25 cellular contexts compared by ENCODE assay signal in the genomic region with DNA sequence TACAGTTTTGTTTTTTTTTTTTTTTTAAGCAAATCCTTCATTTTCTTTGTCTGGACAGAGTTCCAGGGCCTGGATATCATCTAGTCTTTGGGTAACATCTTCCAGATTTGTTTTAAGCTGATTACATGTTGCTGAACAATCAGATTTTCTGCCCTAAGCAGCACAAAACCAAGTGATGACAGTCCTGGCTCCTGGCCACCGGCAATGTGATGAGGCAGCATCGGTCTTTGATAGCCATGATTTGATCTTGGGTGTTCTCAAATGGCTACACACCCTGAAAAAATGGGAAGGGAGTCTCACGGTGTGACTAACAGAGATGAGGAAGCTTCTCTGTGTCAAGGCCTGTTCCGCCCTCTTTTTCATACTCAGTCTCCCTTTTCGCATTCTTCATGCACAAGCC.
DNase-seq lines count a peak whose midpoint lies in the region; FAIRE-seq and TF ChIP-seq lines count a peak whose summit lies in the region.
"Had no signal": no experiment of that assay in that cellular context is flagged by ENCODE, and none has a peak within 500 bp of the region (broad histone marks: within the 10 kb centered on the region; RNA-seq: fewer than 3 reads in every experiment).

No MANE protein-coding gene starts in this region.

- H3K27me3 ChIP-seq in GM23248 (replicated peaks; ENCODE audit: insufficient read depth) (no peaks in the 10 kb centered on the region), bronchial epithelial cell (ENCODE audit: control insufficient read depth, insufficient read depth, low read length) (no peaks in the 10 kb centered on the region), BE2C (no peaks in the 10 kb centered on the region)
- H3K27me3 ChIP-seq: cardiac muscle cell, gastroesophageal sphincter, transverse colon had no signal

- H3F3A ChIP-seq in GM23248 (ENCODE audit: insufficient read depth): no peaks in the 10 kb centered on the region; the same call in 1 of the 2 replicates

- H3K9ac ChIP-seq in GM23248: no peak overlapping the region

- H3K27me3 Mint-ChIP-seq in mesothelial cell of epicardium (ENCODE audit: low read depth): no peaks in the 10 kb centered on the region

- H3K4me1 Mint-ChIP-seq in mesothelial cell of epicardium: peaks cover 22% of the 10 kb centered on the region
- H3K4me1 Mint-ChIP-seq: CD8-positive, alpha-beta memory T cell; T-cell had no signal

- peak overlapping the region; percentile 7; the same call in 1 of the 2 replicates for H2AFZ ChIP-seq in GM23248

- H3K4me1 ChIP-seq in GM23248 (ENCODE audit: insufficient read depth) (peaks cover 12% of the 10 kb centered on the region), BE2C (no peaks in the 10 kb centered on the region)
- H3K4me1 ChIP-seq: gastroesophageal sphincter, transverse colon had no signal

- no peaks in the 10 kb centered on the region for H3K9me2 ChIP-seq in GM23248 (ENCODE audit: insufficient read depth)

- no peaks in the 10 kb centered on the region for H3K79me2 ChIP-seq in GM23248 (ENCODE audit: insufficient read depth)

- peaks cover 2% of the 10 kb centered on the region for H3K36me3 Mint-ChIP-seq in mesothelial cell of epicardium
- H3K36me3 Mint-ChIP-seq: CD8-positive, alpha-beta memory T cell; natural killer cell treated with Interleukin-12 subunit alpha and Interleukin-12 subunit beta and Interleukin-15 and Interleukin-18, amount 100 ng/mL, for 72 hours; T-cell had no signal

- no peaks in the 10 kb centered on the region for H3K36me3 ChIP-seq in GM23248 (ENCODE audit: low read depth)
- no peaks in the 10 kb centered on the region for H3K36me3 ChIP-seq in bronchial epithelial cell (ENCODE audit: control insufficient read depth, insufficient read depth, low read length)
- H3K36me3 ChIP-seq in BE2C: no peaks in the 10 kb centered on the region
- H3K36me3 ChIP-seq: cardiac muscle cell, gastroesophageal sphincter, transverse colon, WERI-Rb-1 had no signal

- peak overlapping the region; percentile 48 for H3K27ac Mint-ChIP-seq in mesothelial cell of epicardium
- H3K27ac Mint-ChIP-seq: CD8-positive, alpha-beta memory T cell; natural killer cell treated with Interleukin-12 subunit alpha and Interleukin-12 subunit beta and Interleukin-15 and Interleukin-18, amount 100 ng/mL, for 72 hours; T-cell had no signal

- H3K9me3 ChIP-seq in GM23248 (ENCODE audit: low read depth) (no peaks in the 10 kb centered on the region), BE2C (no peaks in the 10 kb centered on the region)
- H3K9me3 ChIP-seq: gastroesophageal sphincter, transverse colon had no signal

- H3K4me3 ChIP-seq in AG10803 (ENCODE audit: low read length) (no peak overlapping the region), GM23248 (no peak overlapping the region), bronchial epithelial cell (ENCODE audit: low read depth, low read length) (no peak overlapping the region), BE2C (ENCODE audit: low read depth, low read length) (no peak overlapping the region)
- H3K4me3 ChIP-seq: cardiac muscle cell, gastroesophageal sphincter, skin epidermis, transverse colon had no signal

- no peaks in the 10 kb centered on the region for H4K20me1 ChIP-seq in GM23248 (ENCODE audit: insufficient read depth)

- H3K27ac ChIP-seq in GM23248: no peak overlapping the region
- H3K27ac ChIP-seq: cardiac muscle cell, gastroesophageal sphincter, skin epidermis, transverse colon, WERI-Rb-1 had no signal

- TF ChIP-seq CTCF in AG10803 (conservative IDR thresholded peaks at IDR 0.05; ENCODE audit: low read length) (no peak), bronchial epithelial cell (IDR thresholded peaks at IDR 0.05; ENCODE audit: insufficient read depth, low read length, severe bottlenecking) (no peak), mesothelial cell of epicardium (IDR thresholded peaks at IDR 0.05; ENCODE audit: unreplicated experiment) (no peak), BE2C (IDR thresholded peaks at IDR 0.05; ENCODE audit: low read depth, low read length) (no peak)

- FAIRE-seq in bronchial epithelial cell (lab: Jason Lieb, UNC): no peak
- FAIRE-seq: endothelial cell of umbilical vein had no signal

- no peak overlapping the region for H3K4me2 ChIP-seq in GM23248 (ENCODE audit: unreplicated experiment)

- no peak overlapping the region for H3K4me3 Mint-ChIP-seq in mesothelial cell of epicardium
- H3K4me3 Mint-ChIP-seq: CD8-positive, alpha-beta memory T cell; natural killer cell treated with Interleukin-12 subunit alpha and Interleukin-12 subunit beta and Interleukin-15 and Interleukin-18, amount 100 ng/mL, for 72 hours; T-cell had no signal

- WGBS in GM23248 (ENCODE audit: low coverage in 1 of 2, low lambda C conversion rate in 2 of 2, missing lambda C conversion rate in 2 of 2), 2 experiments: 29 to 32% methylated on average over 5 of the region's 5 CpGs

- in situ Hi-C loops in GM23248 (cut with MboI): no loop called here

- DNase-seq in AG10803 (ENCODE audit: low read depth): peak; percentile 17
- DNase-seq in GM23248: peak; percentile 72
- DNase-seq in bronchial epithelial cell (ENCODE audit: low read depth): peak; percentile 2
- no peak for DNase-seq in mesothelial cell of epicardium (ENCODE audit: low spot score in 2 of 2, unreplicated experiment in 2 of 2)
- no peak for DNase-seq in activated effector memory CD4-positive, alpha-beta T cell treated with anti-CD3 and anti-CD28 coated beads, Interleukin-2, amount 50 U/mL, for 16 hours
- no peak for DNase-seq in COLO829 (ENCODE audit: low spot score)
- no peak for DNase-seq in BE2C
- no peak for DNase-seq in RKO (ENCODE audit: low spot score)
- DNase-seq: activated CD4-positive, alpha-beta T cell treated with anti-CD3 and anti-CD28 coated beads, Interleukin-2, amount 50 U/mL, for 1 hour; activated CD8-positive, alpha-beta memory T cell treated with anti-CD3 and anti-CD28 coated beads, Interleukin-2, amount 50 U/mL, for 4 hours; activated gamma-delta T cell; CD8-positive, alpha-beta memory T cell; DMS79; NCI-H1105 treated with DMSO at 0.1 percent for 48 hours; NCI-H526; SHP77; stimulated activated naive CD4-positive, alpha-beta T cell treated with Interleukin-2 at 50 U/mL for 16 hours; T-cell; transverse colon; WERI-Rb-1 had no signal

- peaks cover 7% of the 10 kb centered on the region for H3K9me3 Mint-ChIP-seq in mesothelial cell of epicardium
- H3K9me3 Mint-ChIP-seq: CD8-positive, alpha-beta memory T cell; natural killer cell treated with Interleukin-12 subunit alpha and Interleukin-12 subunit beta and Interleukin-15 and Interleukin-18, amount 100 ng/mL, for 72 hours had no signal

Comparison
In these comparisons a context has a peak if more than half of its experiments do, and no peak if none do; other contexts are left out.
1. DNase-seq: peak in AG10803 (single experiment), GM23248 (single experiment) and bronchial epithelial cell (single experiment); none in mesothelial cell of epicardium (0 of 2), activated effector memory CD4-positive, alpha-beta T cell treated with anti-CD3 and anti-CD28 coated beads, Interleukin-2, amount 50 U/mL, for 16 hours (single experiment), COLO829 (single experiment), BE2C (single experiment) and RKO (single experiment).